In the genomic region with DNA sequence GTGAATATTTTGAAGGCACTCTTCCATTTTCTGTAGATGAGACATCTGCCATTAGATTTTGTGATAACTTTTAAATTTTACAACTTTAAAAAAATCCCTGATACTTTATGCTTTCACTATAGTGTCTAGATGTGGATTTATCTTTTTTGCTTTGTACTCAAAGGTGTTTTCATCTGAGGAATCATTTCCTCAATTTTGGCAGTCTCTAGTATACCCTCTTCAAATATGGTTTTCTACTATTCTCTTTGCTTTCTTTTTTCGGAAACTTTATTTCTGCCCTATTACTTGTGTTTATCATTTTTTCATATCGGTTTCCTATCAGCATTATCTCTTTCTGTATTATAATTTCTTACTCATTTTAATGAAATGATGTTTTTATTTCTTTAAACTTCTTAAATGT, we compare ENCODE assay signal across 24 cellular contexts.
"Had no signal": no experiment of that assay in that cellular context is flagged by ENCODE, and none has a peak within 500 bp of the region (broad histone marks: within the 10 kb centered on the region; RNA-seq: fewer than 3 reads in every experiment).

No MANE protein-coding gene starts in this region.

- H3K27me3 Mint-ChIP-seq: IgD-negative memory B cell had no signal

- H3K9me3 ChIP-seq: SJSA1 had no signal

- H3K36me3 ChIP-seq: SJSA1 had no signal

- H3K4me3 ChIP-seq: K562, SJSA1, SK-N-MC had no signal

- H3K4me3 Mint-ChIP-seq: IgD-negative memory B cell had no signal

- H3K27ac ChIP-seq: KMS-11, SJSA1 had no signal

- H3K9me3 Mint-ChIP-seq: IgD-negative memory B cell had no signal

- ATAC-seq: K562 had no signal

- FAIRE-seq: HTR-8/SVneo, K562, RCC 7860 had no signal

- H3K4me2 ChIP-seq: KMS-11 had no signal

- H3K27me3 ChIP-seq: SJSA1 had no signal

- DNase-seq: Kasumi-1, MM.1S, NCI-H1092, NCI-H1105 treated with DMSO at 0.1 percent for 48 hours, NCI-H1417 treated with DMSO at 0.1 percent for 48 hours, NCI-H146, NCI-H1694 treated with DMSO at 0.1 percent for 48 hours, NCI-H1930, NCI-H2081, NCI-H2107, NCI-H2227 treated with DMSO at 0.1 percent for 48 hours, NCI-H524, NCI-H526 treated with DMSO at 0.1 percent for 48 hours, NCI-H748 treated with DMSO at 0.1 percent for 48 hours, Right ventricle myocardium superior, RPMI8226, SIG-M5 had no signal

- H3K27ac Mint-ChIP-seq: IgD-negative memory B cell had no signal
